1 cellular context compared by ENCODE assay signal in the genomic region with DNA sequence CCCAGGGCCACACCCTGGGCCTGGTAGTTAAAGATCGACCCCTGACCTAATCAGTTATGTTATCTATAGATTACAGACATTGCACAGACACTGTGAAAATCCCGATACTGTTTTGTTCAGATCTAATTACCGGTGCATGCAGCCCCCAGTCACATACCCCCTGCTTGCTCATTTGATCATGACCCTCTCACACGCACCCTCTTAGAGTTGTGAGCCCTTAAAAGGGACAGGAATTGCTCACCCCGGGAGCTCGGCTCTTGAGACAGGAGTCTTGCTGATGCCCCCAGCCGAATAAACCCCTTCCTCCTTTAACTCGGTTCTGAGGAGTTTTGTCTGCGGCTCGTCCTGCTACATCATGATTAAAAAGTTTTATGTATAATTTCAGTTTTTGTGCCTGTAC.
TF ChIP-seq lines count a peak whose summit lies in the region.

No MANE protein-coding gene starts in this region.

TF ChIP-seq in SK-N-SH, 30 proteins besides CTCF, POLR2A, EP300 and RAD21:
- 0 out of 2 replicates have a peak, but pooled peaks have one; percentile 21 for TF ChIP-seq GATA2 (CRISPR knock-in tag; IDR thresholded peaks at IDR 0.05)
